In the genomic region with DNA sequence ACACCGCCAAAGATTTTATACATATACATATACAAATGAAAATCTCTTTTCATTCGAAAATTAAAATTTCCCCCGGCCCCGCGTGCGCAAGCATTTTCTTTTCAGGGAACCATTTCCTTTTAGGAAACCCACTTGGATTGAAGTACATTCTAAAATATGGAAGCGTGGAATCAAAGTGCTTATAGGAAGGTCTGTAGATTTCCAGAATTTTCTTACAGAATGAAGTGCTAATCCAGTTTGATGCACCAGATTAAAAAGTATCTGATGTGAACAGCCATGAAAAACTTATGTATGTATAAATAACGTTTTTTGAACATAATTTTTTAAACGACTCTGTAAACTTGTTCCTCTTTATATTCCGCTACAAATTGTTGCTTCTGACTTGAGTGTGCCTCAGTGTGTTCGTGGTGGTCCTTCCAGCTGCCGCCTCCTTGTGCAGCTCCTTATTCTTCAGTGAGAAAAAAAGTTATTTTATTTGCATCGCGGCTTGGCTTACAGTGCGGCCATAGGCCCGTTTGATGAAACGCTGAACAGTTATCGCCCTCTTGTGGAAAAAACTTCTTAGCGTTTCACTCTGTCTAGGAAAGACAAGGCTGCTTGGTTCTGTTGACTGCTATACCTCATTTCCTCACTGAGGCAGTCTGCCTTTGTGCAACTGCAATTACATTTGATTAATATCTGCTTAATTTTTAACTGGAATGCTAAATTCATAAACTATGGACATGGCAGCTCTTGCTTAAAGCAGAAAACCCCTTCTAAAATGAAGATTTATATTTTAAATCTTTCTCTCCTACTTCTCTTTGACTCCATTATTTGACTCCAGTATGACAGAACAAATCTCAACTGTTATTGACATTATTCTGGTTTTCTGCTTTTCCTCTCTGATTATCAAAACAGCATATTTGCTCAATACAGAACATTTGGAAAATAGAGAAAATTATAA, we compare ENCODE assay signal across 3 cellular contexts.
A peak's percentile ranks its signal among the peaks of the same experiment; 100 is the strongest.
TF ChIP-seq lines count a peak whose summit lies in the region.

No MANE protein-coding gene starts in this region.

TF ChIP-seq in A549, 52 proteins besides CTCF, POLR2A, EP300 and RAD21:
- TF ChIP-seq SMC3 (IDR thresholded peaks at IDR 0.05) (peak; percentile 72), EHMT2 (IDR thresholded peaks at IDR 0.05; ENCODE audit: low read depth) (no peak)
TF ChIP-seq in A549: peak in this region for 1.

TF ChIP-seq in HEK293T, 16 proteins besides CTCF, POLR2A, EP300 and RAD21:
- TF ChIP-seq L3MBTL2 (conservative IDR thresholded peaks at IDR 0.05) = no peak
- TF ChIP-seq SP1 (IDR thresholded peaks at IDR 0.05) = no peak
- no peak for TF ChIP-seq LEF1 (IDR thresholded peaks at IDR 0.05; ENCODE audit: borderline replicate concordance)
- no peak for TF ChIP-seq TARDBP (IDR thresholded peaks at IDR 0.05)

TF ChIP-seq in endothelial cell of umbilical vein, 7 proteins besides CTCF, POLR2A, EP300 and RAD21:
- TF ChIP-seq MYC (IDR thresholded peaks at IDR 0.05; ENCODE audit: low read depth, low read length) (no peak), GATA2 (IDR thresholded peaks at IDR 0.05; ENCODE audit: insufficient read depth, insufficient read length, low read depth, low read length) (no peak), POLR2AphosphoS5 (IDR thresholded peaks at IDR 0.05; ENCODE audit: insufficient read depth, low read depth, low read length) (no peak)
